ENCODE assay signal across 18 cellular contexts in the genomic region with DNA sequence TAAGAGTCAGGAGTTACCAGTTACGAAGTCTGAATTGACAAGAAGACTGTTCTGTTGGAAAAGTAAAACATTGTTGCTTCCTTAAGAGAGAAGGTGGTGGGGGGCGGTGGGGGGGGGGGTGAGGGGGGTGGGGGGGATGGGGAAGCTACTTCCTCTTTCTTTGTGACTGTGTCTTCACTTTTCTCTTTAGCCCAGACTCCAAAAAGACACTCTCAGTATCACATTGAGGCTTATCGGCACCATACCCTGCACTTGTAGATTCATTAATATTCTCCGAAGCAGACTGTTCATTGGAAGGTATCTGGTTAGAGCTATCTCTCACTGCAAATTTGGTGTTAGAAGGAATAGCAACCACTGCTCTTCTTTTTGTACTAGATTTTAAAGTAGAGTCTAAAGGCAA.
DNase-seq lines count a peak whose midpoint lies in the region; ATAC-seq lines count a peak whose summit lies in the region.
"Had no signal": no experiment of that assay in that cellular context is flagged by ENCODE, and none has a peak within 500 bp of the region (broad histone marks: within the 10 kb centered on the region; RNA-seq: fewer than 3 reads in every experiment).

No MANE protein-coding gene starts in this region.

- DNase-seq in SIG-M5 treated with dmso at 0.1 percent for 504 hours (lab: John Stamatoyannopoulos, UW; ENCODE audit: unreplicated experiment), result peak; percentile 61
- no peak for DNase-seq in SIG-M5 (lab: John Stamatoyannopoulos, UW)
- peak; percentile 33 for DNase-seq in MV-4-11 (lab: John Stamatoyannopoulos, UW)
- DNase-seq in memory B cell (ENCODE audit: low spot score in 2 of 2), result no peak
- no peak for DNase-seq in DMS 273 treated with DMSO at 0.1 percent for 48 hours (lab: John Stamatoyannopoulos, UW)
- DNase-seq in DMS 273 (lab: John Stamatoyannopoulos, UW; ENCODE audit: unreplicated experiment), result no peak
- DNase-seq: 8988T; activated CD4-positive, alpha-beta T cell treated with anti-CD3 and anti-CD28 coated beads, Interleukin-2, amount 10 ng/mL, durations not matched to agents 24 days and 14 days; activated T-cell treated with anti-CD3 and anti-CD28 coated beads, Interleukin-2, amount 50 U/mL, for 72 hours; anterior cingulate cortex; CD8-positive, alpha-beta memory T cell; islet precursor cell; NCI-H446; Peyer's patch; T-cell had no signal

- ATAC-seq in GM21576 (IDR thresholded peaks at IDR 0.05; ENCODE audit: unreplicated experiment) (peak; percentile 58), memory B cell (ENCODE audit: low read depth) (peak; percentile 60), GM21381 (IDR thresholded peaks at IDR 0.05; ENCODE audit: unreplicated experiment) (no peak)
- ATAC-seq: T-cell had no signal

- peaks cover 11% of the 10 kb centered on the region for H3K4me1 Mint-ChIP-seq in memory B cell
- H3K4me1 Mint-ChIP-seq: activated CD4-positive, alpha-beta T cell treated with anti-CD3 and anti-CD28 coated beads, Interleukin-2, amount 10 ng/mL, durations not matched to agents 24 days and 14 days; CD8-positive, alpha-beta memory T cell had no signal

- H3K27me3 Mint-ChIP-seq in memory B cell, result no peaks in the 10 kb centered on the region
- H3K27me3 Mint-ChIP-seq: activated CD4-positive, alpha-beta T cell treated with anti-CD3 and anti-CD28 coated beads, Interleukin-2, amount 10 ng/mL, durations not matched to agents 24 days and 14 days; stimulated activated naive CD8-positive, alpha-beta T cell treated with anti-CD3 and anti-CD28 coated beads, Interleukin-15, Interleukin-2, amounts not matched to agents 100 ng/mL and 50 ng/mL, for 24 hours; T-cell had no signal

- peak overlapping the region; percentile 39 for H3K4me3 Mint-ChIP-seq in memory B cell
- H3K4me3 Mint-ChIP-seq: activated CD4-positive, alpha-beta T cell treated with anti-CD3 and anti-CD28 coated beads, Interleukin-2, amount 10 ng/mL, durations not matched to agents 24 days and 14 days; activated T-cell treated with anti-CD3 and anti-CD28 coated beads, Interleukin-2, amount 50 U/mL, for 72 hours; CD8-positive, alpha-beta memory T cell; stimulated activated naive CD8-positive, alpha-beta T cell treated with anti-CD3 and anti-CD28 coated beads, Interleukin-15, Interleukin-2, amounts not matched to agents 100 ng/mL and 50 ng/mL, for 24 hours; T-cell had no signal

- H3K27ac Mint-ChIP-seq in memory B cell, result peak overlapping the region; percentile 69
- H3K27ac Mint-ChIP-seq: activated CD4-positive, alpha-beta T cell treated with anti-CD3 and anti-CD28 coated beads, Interleukin-2, amount 10 ng/mL, durations not matched to agents 24 days and 14 days; activated T-cell treated with anti-CD3 and anti-CD28 coated beads, Interleukin-2, amount 50 U/mL, for 72 hours; T-cell had no signal

- peaks cover 11% of the 10 kb centered on the region for H3K36me3 Mint-ChIP-seq in memory B cell

- no peaks in the 10 kb centered on the region for H3K9me3 Mint-ChIP-seq in memory B cell
- H3K9me3 Mint-ChIP-seq: activated CD4-positive, alpha-beta T cell treated with anti-CD3 and anti-CD28 coated beads, Interleukin-2, amount 10 ng/mL, durations not matched to agents 24 days and 14 days; activated T-cell treated with anti-CD3 and anti-CD28 coated beads, Interleukin-2, amount 50 U/mL, for 72 hours; CD8-positive, alpha-beta memory T cell; stimulated activated naive CD8-positive, alpha-beta T cell treated with anti-CD3 and anti-CD28 coated beads, Interleukin-15, Interleukin-2, amounts not matched to agents 100 ng/mL and 50 ng/mL, for 24 hours; T-cell had no signal

Comparison
In these comparisons a context has a peak if more than half of its experiments do, and no peak if none do; other contexts are left out.
1. DNase-seq: peak in SIG-M5 treated with dmso at 0.1 percent for 504 hours (single experiment) and MV-4-11 (single experiment); none in SIG-M5 (single experiment), memory B cell (0 of 2), DMS 273 treated with DMSO at 0.1 percent for 48 hours (single experiment) and DMS 273 (single experiment).